Comparison of ENCODE assay signal across 20 cellular contexts in the genomic region with DNA sequence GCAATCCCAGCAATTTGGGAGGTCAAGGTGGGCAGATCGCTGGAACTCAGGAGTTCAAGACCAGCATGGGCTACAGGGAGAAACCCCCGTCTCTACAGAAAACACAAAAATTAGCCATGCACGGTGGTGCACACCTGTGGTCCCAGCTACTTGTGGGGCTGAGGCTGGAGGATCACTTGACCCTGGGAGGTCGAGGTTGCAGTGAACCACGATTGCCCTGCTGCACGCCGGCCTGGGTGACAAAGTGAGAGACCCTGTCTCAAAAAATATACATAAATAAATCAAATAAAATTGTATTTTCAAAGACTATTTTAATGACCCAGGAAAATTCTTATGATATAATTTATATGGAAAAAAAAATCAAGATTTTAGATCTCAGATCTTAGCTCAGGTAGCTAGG.
DNase-seq lines count a peak whose midpoint lies in the region; ATAC-seq and TF ChIP-seq lines count a peak whose summit lies in the region.
"Had no signal": no experiment of that assay in that cellular context is flagged by ENCODE, and none has a peak within 500 bp of the region (broad histone marks: within the 10 kb centered on the region; RNA-seq: fewer than 3 reads in every experiment).

No MANE protein-coding gene starts in this region.

- no TSS peak for BruUV-seq in MCF 10A (replicated peaks; lab: Mats Ljungman, UMichigan)
- BruUV-seq in mammary epithelial cell (replicated peaks; lab: Mats Ljungman, UMichigan) = no TSS peak

- H3K4me2 ChIP-seq in mammary epithelial cell (ENCODE audit: insufficient read depth, low read depth, low read length) (no peak overlapping the region), mesenchymal stem cell (ENCODE audit: low read length, poor library complexity, severe bottlenecking) (no peak overlapping the region)
- H3K4me2 ChIP-seq: BLaER1 had no signal

- ATAC-seq in sciatic nerve (no peak), upper lobe of right lung (no peak)
- ATAC-seq: CD8-positive, alpha-beta T cell had no signal

- dilution Hi-C loops in mammary epithelial cell (cut with HindIII; ENCODE audit: low sequenced_read_pairs) = loop anchor here (5.0 to 10.0 kb wide), 2 partner anchors 60 to 187 kb away; no protein-coding TSS in a partner anchor

- peak overlapping the region; percentile 85 for H3K27ac Mint-ChIP-seq in MCF 10A (ENCODE audit: low read depth, unreplicated experiment)
- H3K27ac Mint-ChIP-seq: B cell; CD4-positive, CD25-positive, alpha-beta regulatory T cell; CD8-positive, alpha-beta T cell had no signal

- intact Hi-C loops in MCF 10A (cut with micrococcal nuclease) = no loop called here
- intact Hi-C loops in mammary epithelial cell (cut with micrococcal nuclease) = loop anchor here (5.0 kb wide), 1 partner anchor 187 kb away; no protein-coding TSS in a partner anchor
- intact Hi-C loops in sciatic nerve (cut with DNase I) = no loop called here
- intact Hi-C loops in upper lobe of right lung (cut with DNase I) = no loop called here

- DNase-seq in MCF 10A (ENCODE audit: unreplicated experiment) (no peak), mammary epithelial cell (no peak), coronary artery (ENCODE audit: low spot score) (peak; percentile 36), sciatic nerve (ENCODE audit: low spot score) (peak; percentile 47), upper lobe of right lung (peak; percentile 35), NCI-H1417 treated with DMSO at 0.1 percent for 48 hours (lab: John Stamatoyannopoulos, UW) (no peak), mesenchymal stem cell (no peak)
- no peak for DNase-seq in stimulated activated naive CD4-positive, alpha-beta T cell (lab: John Stamatoyannopoulos, UW)
- DNase-seq: Caco-2; CD4-positive, CD25-positive, alpha-beta regulatory T cell; CD8-positive, alpha-beta T cell; DMS153; DND-41; GM23248; H7; HCEC 1CT had no signal

- H3K36me3 Mint-ChIP-seq in MCF 10A (ENCODE audit: insufficient read depth, unreplicated experiment) = peaks cover 14% of the 10 kb centered on the region
- H3K36me3 Mint-ChIP-seq: CD8-positive, alpha-beta T cell had no signal

- no peak overlapping the region for H2BK5ac ChIP-seq in mesenchymal stem cell (ENCODE audit: low read depth, low read length, poor library complexity, severe bottlenecking)

- H3K4me1 ChIP-seq in mammary epithelial cell (ENCODE audit: insufficient read depth, low read length) = peaks cover 35% of the 10 kb centered on the region
- peaks cover 18% of the 10 kb centered on the region for H3K4me1 ChIP-seq in upper lobe of right lung
- H3K4me1 ChIP-seq in mesenchymal stem cell (ENCODE audit: control insufficient read depth, insufficient read depth, low read depth, low read length) = peaks cover 8% of the 10 kb centered on the region

- no peaks in the 10 kb centered on the region for H3K9me3 Mint-ChIP-seq in MCF 10A (ENCODE audit: unreplicated experiment)
- H3K9me3 Mint-ChIP-seq: CD8-positive, alpha-beta T cell had no signal

- H3K23ac ChIP-seq in mesenchymal stem cell (ENCODE audit: low read length in 2 of 2) = no peak overlapping the region

- in situ Hi-C loops in mammary epithelial cell (cut with MboI; ENCODE audit: low sequenced_read_pairs in 2 of 2) = no loop called here

- H2BK120ac ChIP-seq in mesenchymal stem cell (ENCODE audit: low read depth, low read length) = no peak overlapping the region

- no peaks in the 10 kb centered on the region for H4K20me1 ChIP-seq in mammary epithelial cell (ENCODE audit: insufficient read depth, low read length)
- H4K20me1 ChIP-seq: BLaER1 had no signal

- H3K4me3 ChIP-seq in mammary epithelial cell (replicated peaks in 1 of 3; ENCODE audit: insufficient read depth in 1 of 3, low read depth in 2 of 3, low read length in 3 of 3) = no peak overlapping the region
- no peak overlapping the region for H3K4me3 ChIP-seq in coronary artery
- no peak overlapping the region for H3K4me3 ChIP-seq in upper lobe of right lung
- H3K4me3 ChIP-seq in mesenchymal stem cell (ENCODE audit: insufficient read depth in 1 of 2, low read depth in 1 of 2, low read length in 2 of 2) = no peak overlapping the region
- H3K4me3 ChIP-seq: BLaER1, GM23248 had no signal

- H4K8ac ChIP-seq in mesenchymal stem cell (ENCODE audit: low read length) = no peak overlapping the region

- no peak overlapping the region for H3K18ac ChIP-seq in mesenchymal stem cell (ENCODE audit: low read depth in 1 of 2, low read length in 2 of 2)

- TF ChIP-seq CTCF in MCF 10A (IDR thresholded peaks at IDR 0.05; ENCODE audit: unreplicated experiment) (no peak), mammary epithelial cell (conservative IDR thresholded peaks at IDR 0.05 in 1 of 2, IDR thresholded peaks at IDR 0.05 in 1 of 2; ENCODE audit: extremely low read depth in 1 of 2, insufficient read depth in 1 of 2, low read depth in 1 of 2, low read length in 2 of 2) (no peak), coronary artery (IDR thresholded peaks at IDR 0.05) (no peak), upper lobe of right lung (IDR thresholded peaks at IDR 0.05) (no peak)

- H3K4me3 Mint-ChIP-seq in MCF 10A (ENCODE audit: unreplicated experiment) = no peak overlapping the region
- H3K4me3 Mint-ChIP-seq: B cell; CD4-positive, CD25-positive, alpha-beta regulatory T cell; CD8-positive, alpha-beta T cell had no signal

- no peak overlapping the region for H2AK5ac ChIP-seq in mesenchymal stem cell (ENCODE audit: low read length, severe bottlenecking)

- CTCF ChIA-PET in MCF 10A (lab: Yijun Ruan, JAX) = no interaction called here
- CTCF ChIA-PET in mammary epithelial cell (lab: Charles Lee; ENCODE audit: low non-redundant PET) = no interaction called here

- H2BK12ac ChIP-seq in mesenchymal stem cell (ENCODE audit: low read length in 2 of 2) = no peak overlapping the region

- no peaks in the 10 kb centered on the region for H3K27me3 Mint-ChIP-seq in MCF 10A (ENCODE audit: insufficient read depth, unreplicated experiment)
- H3K27me3 Mint-ChIP-seq: CD4-positive, CD25-positive, alpha-beta regulatory T cell had no signal

- peaks cover 10% of the 10 kb centered on the region for H3K36me3 ChIP-seq in mammary epithelial cell (ENCODE audit: insufficient read depth, low read length)
- H3K36me3 ChIP-seq in upper lobe of right lung = no peaks in the 10 kb centered on the region
- H3K36me3 ChIP-seq in mesenchymal stem cell (ENCODE audit: control insufficient read depth in 1 of 2, insufficient read depth in 2 of 2, low read depth in 1 of 2, low read length in 2 of 2) = no peaks in the 10 kb centered on the region
- H3K36me3 ChIP-seq: BLaER1 had no signal

- H3K4ac ChIP-seq in mesenchymal stem cell (ENCODE audit: low read depth in 1 of 2, low read length in 2 of 2) = no peak overlapping the region

- WGBS in mammary epithelial cell (ENCODE audit: low coverage, missing lambda C conversion rate) = 91% methylated on average over 7 of the region's 7 CpGs
- WGBS in mesenchymal stem cell = 88% methylated on average over 4 of the region's 7 CpGs

- no peaks in the 10 kb centered on the region for H3K27me3 ChIP-seq in mammary epithelial cell (ENCODE audit: insufficient read depth, low read length)
- H3K27me3 ChIP-seq in upper lobe of right lung = no peaks in the 10 kb centered on the region
- H3K27me3 ChIP-seq in mesenchymal stem cell (ENCODE audit: control insufficient read depth in 1 of 2, insufficient read depth in 1 of 2, low read length in 2 of 2) = no peaks in the 10 kb centered on the region

- no peaks in the 10 kb centered on the region for H3K79me1 ChIP-seq in mesenchymal stem cell (replicated peaks; ENCODE audit: low read length, poor library complexity, severe bottlenecking)

- H2BK15ac ChIP-seq in mesenchymal stem cell (ENCODE audit: low read depth, poor library complexity, severe bottlenecking) = no peak overlapping the region

- H3K9me3 ChIP-seq in mammary epithelial cell (replicated peaks; ENCODE audit: insufficient read depth, low read length) (no peaks in the 10 kb centered on the region), upper lobe of right lung (no peaks in the 10 kb centered on the region), mesenchymal stem cell (ENCODE audit: control insufficient read depth, low read length) (no peaks in the 10 kb centered on the region)
- H3K9me3 ChIP-seq: BLaER1, Caco-2 had no signal

- no peak overlapping the region for H4K91ac ChIP-seq in mesenchymal stem cell (ENCODE audit: low read length)

- POLR2A ChIA-PET in MCF 10A (lab: Yijun Ruan, JAX) = interaction anchor here (0.6 kb wide), 1 partner anchor 186 kb away, joined by 3 read pairs; no protein-coding TSS in a partner anchor

- H3K27ac ChIP-seq in mammary epithelial cell (ENCODE audit: insufficient read depth, low read depth, low read length) (no peak overlapping the region), coronary artery (no peak overlapping the region), upper lobe of right lung (no peak overlapping the region), mesenchymal stem cell (ENCODE audit: low read length, poor library complexity, severe bottlenecking) (no peak overlapping the region)
- H3K27ac ChIP-seq: 22Rv1, BLaER1, C4-2B, GM23248 had no signal

- no peak overlapping the region for H3K14ac ChIP-seq in mesenchymal stem cell (ENCODE audit: low read length in 2 of 2)

- peaks cover 42% of the 10 kb centered on the region for H3K4me1 Mint-ChIP-seq in MCF 10A (ENCODE audit: insufficient read depth, unreplicated experiment)
- H3K4me1 Mint-ChIP-seq: B cell had no signal

- H2AFZ ChIP-seq in mammary epithelial cell (ENCODE audit: low read depth, low read length) (no peak overlapping the region), mesenchymal stem cell (ENCODE audit: low read depth, low read length) (no peak overlapping the region)
- H2AFZ ChIP-seq: GM23248 had no signal

- H3K9ac ChIP-seq in mammary epithelial cell (ENCODE audit: insufficient read depth, low read length) = no peak overlapping the region
- no peak overlapping the region for H3K9ac ChIP-seq in mesenchymal stem cell (ENCODE audit: low read length)
- H3K9ac ChIP-seq: BLaER1, GM23248 had no signal

- peaks cover 33% of the 10 kb centered on the region for H3K79me2 ChIP-seq in mammary epithelial cell (ENCODE audit: insufficient read depth, low read length)

Comparison
In these comparisons a context has a peak if more than half of its experiments do, and no peak if none do; other contexts are left out.
1. DNase-seq: peak in coronary artery (single experiment), sciatic nerve (single experiment) and upper lobe of right lung (single experiment); none in MCF 10A (single experiment), mammary epithelial cell (single experiment), stimulated activated naive CD4-positive, alpha-beta T cell (0 of 6), NCI-H1417 treated with DMSO at 0.1 percent for 48 hours (single experiment) and mesenchymal stem cell (single experiment).